In the genomic region with DNA sequence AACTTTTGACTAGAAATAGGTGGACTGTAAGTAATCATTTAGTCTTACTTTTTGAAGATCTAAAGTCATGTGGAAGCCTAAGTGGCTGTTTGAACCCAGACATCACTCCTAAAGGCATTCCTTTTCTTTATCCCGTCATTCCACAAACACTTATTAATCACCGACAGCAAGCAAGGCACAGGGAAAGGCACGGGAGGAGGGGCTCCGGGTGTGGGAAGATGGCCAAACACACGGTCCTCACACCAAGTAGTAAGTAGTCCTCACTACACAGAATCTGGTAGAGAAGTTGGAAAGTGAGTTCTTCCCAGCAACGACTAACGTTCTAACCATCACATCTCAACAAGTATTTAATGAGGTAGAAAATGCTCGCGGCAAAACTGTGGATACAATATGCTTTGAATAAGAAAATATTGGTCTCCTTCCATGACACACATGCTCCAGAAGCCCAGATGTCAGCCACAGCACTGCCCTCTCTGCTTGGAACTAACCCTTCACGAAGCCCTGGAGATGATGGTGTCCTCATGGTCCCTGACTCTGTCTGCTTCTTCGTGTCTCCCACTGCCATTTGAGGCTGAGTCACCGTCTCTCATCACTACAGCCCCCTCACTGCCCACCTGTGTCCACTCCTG, we compare ENCODE assay signal across 21 cellular contexts.
DNase-seq lines count a peak whose midpoint lies in the region; ATAC-seq, FAIRE-seq and TF ChIP-seq lines count a peak whose summit lies in the region.
"Had no signal": no experiment of that assay in that cellular context is flagged by ENCODE, and none has a peak within 500 bp of the region (broad histone marks: within the 10 kb centered on the region; RNA-seq: fewer than 3 reads in every experiment).

No MANE protein-coding gene starts in this region.

- no peaks in the 10 kb centered on the region for H3K36me3 Mint-ChIP-seq in astrocyte (ENCODE audit: low read depth, unreplicated experiment)
- no peaks in the 10 kb centered on the region for H3K36me3 Mint-ChIP-seq in activated CD4-positive, alpha-beta T cell treated with anti-CD3 and anti-CD28 coated beads, Interleukin-2, amount 10 ng/mL, durations not matched to agents 24 days and 14 days (ENCODE audit: low read depth)
- H3K36me3 Mint-ChIP-seq: CD8-positive, alpha-beta memory T cell had no signal

- H3K36me3 ChIP-seq in astrocyte (ENCODE audit: insufficient read depth, low read length) = no peaks in the 10 kb centered on the region
- no peaks in the 10 kb centered on the region for H3K36me3 ChIP-seq in smooth muscle cell (ENCODE audit: low read depth)

- H3K27ac ChIP-seq in astrocyte (ENCODE audit: low read depth, low read length) (no peak overlapping the region), smooth muscle cell (ENCODE audit: low read depth) (peak overlapping the region; percentile 7)
- H3K27ac ChIP-seq: C4-2B had no signal

- no peak for ATAC-seq in HG03457 (IDR thresholded peaks at IDR 0.05; ENCODE audit: unreplicated experiment)
- ATAC-seq: GM12878, GM23338, HCT116 had no signal

- H3K9me3 ChIP-seq in astrocyte (ENCODE audit: insufficient read depth, low read depth, low read length) = peaks cover 4% of the 10 kb centered on the region
- no peaks in the 10 kb centered on the region for H3K9me3 ChIP-seq in smooth muscle cell (replicated peaks; ENCODE audit: low read depth)

- no peak overlapping the region for H3K9ac ChIP-seq in astrocyte (ENCODE audit: low read length)
- no peak overlapping the region for H3K9ac ChIP-seq in smooth muscle cell (ENCODE audit: low read depth)

- peaks cover 9% of the 10 kb centered on the region for H3K4me1 Mint-ChIP-seq in astrocyte (ENCODE audit: low read depth, unreplicated experiment)
- no peaks in the 10 kb centered on the region for H3K4me1 Mint-ChIP-seq in activated CD4-positive, alpha-beta T cell treated with anti-CD3 and anti-CD28 coated beads, Interleukin-2, amount 10 ng/mL, durations not matched to agents 24 days and 14 days
- H3K4me1 Mint-ChIP-seq: CD8-positive, alpha-beta memory T cell had no signal

- peaks cover 12% of the 10 kb centered on the region for H3K9me3 Mint-ChIP-seq in astrocyte (ENCODE audit: unreplicated experiment)
- no peaks in the 10 kb centered on the region for H3K9me3 Mint-ChIP-seq in activated CD4-positive, alpha-beta T cell treated with anti-CD3 and anti-CD28 coated beads, Interleukin-2, amount 10 ng/mL, durations not matched to agents 24 days and 14 days
- H3K9me3 Mint-ChIP-seq: CD8-positive, alpha-beta memory T cell; T-helper 1 cell treated with Interleukin-12 subunit alpha and Interleukin-12 subunit beta and Interleukin-4 antibody, amounts not matched to agents 30 μg/mL and 1 μg/mL, for 36 hours had no signal

- DNase-seq in EH (ENCODE audit: low read depth) (peak; percentile 30), astrocyte (ENCODE audit: low read depth) (peak; percentile 54), fibroblast of villous mesenchyme (ENCODE audit: low read depth) (peak; percentile 12), smooth muscle cell (lab: John Stamatoyannopoulos, UW; ENCODE audit: unreplicated experiment) (no peak), NCI-H510A treated with DMSO at 0.1 percent for 48 hours (lab: John Stamatoyannopoulos, UW) (no peak)
- DNase-seq in activated CD4-positive, alpha-beta T cell treated with anti-CD3 and anti-CD28 coated beads, Interleukin-2, amount 10 ng/mL, durations not matched to agents 24 days and 14 days = no peak
- DNase-seq: CD8-positive, alpha-beta memory T cell; MM.1S; NCI-H1092 treated with DMSO at 0.1 percent for 48 hours; NCI-H146; NCI-H2029; NCI-H226; NCI-H524; Right ventricle myocardium superior had no signal

- no peak overlapping the region for H3K27ac Mint-ChIP-seq in astrocyte (ENCODE audit: unreplicated experiment)
- H3K27ac Mint-ChIP-seq in activated CD4-positive, alpha-beta T cell treated with anti-CD3 and anti-CD28 coated beads, Interleukin-2, amount 10 ng/mL, durations not matched to agents 24 days and 14 days = no peak overlapping the region
- H3K27ac Mint-ChIP-seq: CD8-positive, alpha-beta memory T cell; GM23338; T-helper 1 cell treated with Interleukin-12 subunit alpha and Interleukin-12 subunit beta and Interleukin-4 antibody, amounts not matched to agents 30 μg/mL and 1 μg/mL, for 36 hours had no signal

- H3K27me3 Mint-ChIP-seq in astrocyte (ENCODE audit: low read depth, unreplicated experiment) = peaks cover 94% of the 10 kb centered on the region
- H3K27me3 Mint-ChIP-seq in activated CD4-positive, alpha-beta T cell treated with anti-CD3 and anti-CD28 coated beads, Interleukin-2, amount 10 ng/mL, durations not matched to agents 24 days and 14 days = peaks cover 37% of the 10 kb centered on the region

- WGBS in smooth muscle cell (ENCODE audit: low lambda C conversion rate) = 65% methylated on average over 12 of the region's 12 CpGs

- TF ChIP-seq CTCF in astrocyte (IDR thresholded peaks at IDR 0.05; ENCODE audit: insufficient read depth, low read depth, low read length) = no peak
- no peak for TF ChIP-seq CTCF in fibroblast of villous mesenchyme (IDR thresholded peaks at IDR 0.05; ENCODE audit: insufficient read depth, low read depth, low read length)
- TF ChIP-seq CTCF in smooth muscle cell (IDR thresholded peaks at IDR 0.05; ENCODE audit: borderline replicate concordance, insufficient read depth, poor library complexity, severe bottlenecking) = no peak

- no peak overlapping the region for H3K4me3 ChIP-seq in astrocyte (ENCODE audit: insufficient read depth, low read depth, low read length)
- no peak overlapping the region for H3K4me3 ChIP-seq in fibroblast of villous mesenchyme (ENCODE audit: low read depth, low read length)
- no peak overlapping the region for H3K4me3 ChIP-seq in smooth muscle cell
- H3K4me3 ChIP-seq: GM12878, GM23338 had no signal

- H3K79me2 ChIP-seq in astrocyte (ENCODE audit: insufficient read depth, low read length) (no peaks in the 10 kb centered on the region), smooth muscle cell (ENCODE audit: low read depth) (no peaks in the 10 kb centered on the region)

- no peaks in the 10 kb centered on the region for H3F3A ChIP-seq in smooth muscle cell (ENCODE audit: low read depth)

- no peak for FAIRE-seq in astrocyte (lab: Jason Lieb, UNC)
- FAIRE-seq: D721Med, GM12878 had no signal

- no peaks in the 10 kb centered on the region for H4K20me1 ChIP-seq in astrocyte (ENCODE audit: insufficient read depth, low read length)
- H4K20me1 ChIP-seq in smooth muscle cell (ENCODE audit: low read depth) = no peaks in the 10 kb centered on the region

- no peak overlapping the region for H3K4me3 Mint-ChIP-seq in astrocyte (ENCODE audit: unreplicated experiment)
- H3K4me3 Mint-ChIP-seq in activated CD4-positive, alpha-beta T cell treated with anti-CD3 and anti-CD28 coated beads, Interleukin-2, amount 10 ng/mL, durations not matched to agents 24 days and 14 days = no peak overlapping the region
- H3K4me3 Mint-ChIP-seq: CD8-positive, alpha-beta memory T cell; GM23338; T-helper 1 cell treated with Interleukin-12 subunit alpha and Interleukin-12 subunit beta and Interleukin-4 antibody, amounts not matched to agents 30 μg/mL and 1 μg/mL, for 36 hours had no signal

- intact Hi-C loops in activated CD4-positive, alpha-beta T cell treated with anti-CD3 and anti-CD28 coated beads, Interleukin-2, amount 10 ng/mL, durations not matched to agents 24 days and 14 days (cut with micrococcal nuclease) = no loop called here

- H3K4me1 ChIP-seq in astrocyte (ENCODE audit: insufficient read depth, low read length) = peaks cover 5% of the 10 kb centered on the region
- H3K4me1 ChIP-seq in smooth muscle cell (ENCODE audit: low read depth) = peaks cover 20% of the 10 kb centered on the region

- no peak overlapping the region for H2AFZ ChIP-seq in astrocyte (ENCODE audit: low read depth, low read length)
- no peak overlapping the region for H2AFZ ChIP-seq in smooth muscle cell (ENCODE audit: low read depth)
- H2AFZ ChIP-seq: GM23338 had no signal

- H3K27me3 ChIP-seq in astrocyte (ENCODE audit: insufficient read depth, low read length) = peaks cover 60% of the 10 kb centered on the region
- H3K27me3 ChIP-seq in smooth muscle cell (ENCODE audit: low read depth) = no peaks in the 10 kb centered on the region

- H3K4me2 ChIP-seq in astrocyte (ENCODE audit: low read length) (no peak overlapping the region), smooth muscle cell (peak overlapping the region; percentile 41)
- H3K4me2 ChIP-seq: GM23338 had no signal

Comparison
In these comparisons a context has a peak if more than half of its experiments do, and no peak if none do; other contexts are left out.
1. DNase-seq: peak in EH (single experiment), astrocyte (single experiment) and fibroblast of villous mesenchyme (single experiment); none in smooth muscle cell (single experiment), activated CD4-positive, alpha-beta T cell treated with anti-CD3 and anti-CD28 coated beads, Interleukin-2, amount 10 ng/mL, durations not matched to agents 24 days and 14 days (single experiment) and NCI-H510A treated with DMSO at 0.1 percent for 48 hours (single experiment).